ENCODE assay signal across 26 cellular contexts in the genomic region with DNA sequence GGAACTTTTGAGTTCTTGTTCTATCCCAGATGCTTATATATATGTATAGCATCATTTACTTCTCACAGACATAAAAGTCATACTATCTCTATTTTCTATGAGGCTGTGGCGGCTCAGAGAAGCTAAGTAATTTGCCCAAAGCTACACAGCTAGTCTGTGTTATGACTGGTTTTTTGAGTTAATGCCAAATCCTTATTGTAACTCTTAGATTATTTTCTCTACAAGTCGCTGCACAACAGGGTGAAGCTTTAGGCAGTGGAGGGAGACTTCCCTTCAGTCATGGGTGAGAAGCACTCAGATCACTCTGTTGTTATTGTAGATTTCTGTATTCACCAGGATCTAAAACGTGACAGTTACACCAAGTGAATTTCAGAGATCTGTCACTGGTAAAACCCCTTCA.
"Had no signal": no experiment of that assay in that cellular context is flagged by ENCODE, and none has a peak within 500 bp of the region (broad histone marks: within the 10 kb centered on the region; RNA-seq: fewer than 3 reads in every experiment).

No MANE protein-coding gene starts in this region.

- H3K27me3 ChIP-seq: adrenal gland, body of pancreas, dorsolateral prefrontal cortex, pancreas, sigmoid colon, uterus had no signal

- H3K27ac ChIP-seq: adrenal gland, body of pancreas, coronary artery, pancreas, prostate gland, thoracic aorta, uterus had no signal

- H3K36me3 ChIP-seq: adrenal gland, pancreas, prostate gland, sigmoid colon, thoracic aorta, uterus had no signal

- H3K4me1 ChIP-seq: prostate gland had no signal

- ATAC-seq: body of pancreas; naive thymus-derived CD4-positive, alpha-beta T cell; pancreas; stimulated activated effector memory CD8-positive, alpha-beta T cell treated with anti-CD3 and anti-CD28 coated beads, Interleukin-12 subunit alpha, Interleukin-12 subunit beta, amount 100 ng/mL, for 72 hours had no signal

- DNase-seq: activated CD4-positive, alpha-beta memory T cell treated with anti-CD3 and anti-CD28 coated beads for 36 hours; activated CD4-positive, CD25-positive, alpha-beta regulatory T cell treated with anti-CD3 and anti-CD28 coated beads, Interleukin-2, amount 50 U/mL, for 72 hours; activated CD8-positive, alpha-beta memory T cell treated with anti-CD3 and anti-CD28 coated beads, Interleukin-2, amount 50 U/mL, for 4 hours; activated effector memory CD4-positive, alpha-beta T cell treated with anti-CD3 and anti-CD28 coated beads, Interleukin-2, amount 50 U/mL, for 16 hours; activated naive CD4-positive, alpha-beta T cell treated with anti-CD3 and anti-CD28 coated beads for 36 hours; activated naive CD8-positive, alpha-beta T cell treated with anti-CD3 and anti-CD28 coated beads for 36 hours; activated T-cell treated with anti-CD3 and anti-CD28 coated beads, Interleukin-2, amount 50 U/mL, for 1 hour; adrenal gland; aorta; body of pancreas; effector memory CD4-positive, alpha-beta T cell; erythroblast; foreskin fibroblast; islet precursor cell; naive thymus-derived CD4-positive, alpha-beta T cell; pancreas; sigmoid colon; small intestine; stimulated activated CD4-positive, alpha-beta T cell treated with anti-CD3 and anti-CD28 coated beads, Interleukin-4, amount 100 ng/mL, for 24 hours; T-helper 2 cell; uterus had no signal

- H3K4me3 ChIP-seq: adrenal gland, body of pancreas, coronary artery, pancreas, prostate gland, sigmoid colon, thoracic aorta, uterus had no signal

- H3K9me3 ChIP-seq: adrenal gland, body of pancreas, pancreas, prostate gland, sigmoid colon, thoracic aorta, uterus had no signal
